ENCODE assay signal across 9 cellular contexts in the genomic region with DNA sequence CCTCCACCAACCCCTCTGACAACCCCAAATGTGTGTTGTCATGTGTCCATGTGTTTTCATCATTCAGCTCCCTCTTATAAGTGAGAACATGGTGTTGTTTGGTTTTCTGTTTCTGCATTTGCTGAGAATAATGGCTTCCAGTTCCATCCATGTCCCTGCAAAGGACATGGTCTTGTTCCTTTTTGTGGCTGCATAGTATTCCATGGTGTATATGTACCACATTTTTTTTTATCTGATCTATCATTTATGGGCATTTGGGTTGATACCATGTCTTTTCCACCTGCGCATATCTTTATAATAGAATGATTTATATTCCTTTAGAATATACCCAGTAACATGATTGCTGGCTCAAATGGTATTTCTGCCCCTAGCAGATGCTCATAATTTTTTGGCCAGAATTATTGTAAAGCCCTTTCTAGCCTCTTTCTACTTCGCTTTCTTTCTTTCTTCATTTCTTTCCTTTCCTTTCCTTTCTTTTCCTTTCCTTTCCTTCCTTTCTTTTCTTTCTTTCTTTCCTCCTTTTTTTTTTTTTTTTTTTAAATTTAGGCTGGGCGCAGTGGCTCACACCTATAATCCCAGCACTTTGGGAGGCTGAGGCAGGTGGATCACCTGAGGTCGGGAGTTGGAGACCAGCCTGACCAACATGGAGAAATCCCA.
"Had no signal": no experiment of that assay in that cellular context is flagged by ENCODE, and none has a peak within 500 bp of the region (broad histone marks: within the 10 kb centered on the region; RNA-seq: fewer than 3 reads in every experiment).

No MANE protein-coding gene starts in this region.

- H3K9me3 ChIP-seq: HAP-1 had no signal

- H3K27ac ChIP-seq: GM23248, KMS-11 had no signal

- H3K4me1 ChIP-seq: HAP-1 had no signal

- H3K4me2 ChIP-seq: KMS-11 had no signal

- DNase-seq: GM23248, GOT3, H7, IMR-90, KBM-7 had no signal

- H2AFZ ChIP-seq: GM23248 had no signal

- ATAC-seq: HCT116 had no signal

- H3K9ac ChIP-seq: GM23248, KMS-11 had no signal

- FAIRE-seq: HTR-8/SVneo had no signal

- H3K4me3 ChIP-seq: GM23248, HAP-1 had no signal
